In genomic region chr6:6987749-6988148, GRCh38 we compare ENCODE assay signal across 17 cellular contexts.
A peak's percentile ranks its signal among the peaks of the same experiment; 100 is the strongest.
DNase-seq lines count a peak whose midpoint lies in the region; ATAC-seq, FAIRE-seq and TF ChIP-seq lines count a peak whose summit lies in the region.
"Had no signal": no experiment of that assay in that cellular context is flagged by ENCODE, and none has a peak within 500 bp of the region (broad histone marks: within the 10 kb centered on the region; RNA-seq: fewer than 3 reads in every experiment).

No MANE protein-coding gene starts in this region.

- peak overlapping the region; percentile 95 for H2AFZ ChIP-seq in H1 (ENCODE audit: low read length)
- no peak overlapping the region for H2AFZ ChIP-seq in mammary epithelial cell (ENCODE audit: low read depth, low read length)

- H4K8ac ChIP-seq in H1 (ENCODE audit: extremely low read depth, insufficient read depth, low read length): no peak overlapping the region

- H3K9ac ChIP-seq in H1 (replicated peaks in 1 of 4; ENCODE audit: extremely low read depth in 1 of 4, low read depth in 3 of 4, low read length in 3 of 4) (no peak overlapping the region), mammary epithelial cell (ENCODE audit: insufficient read depth, low read length) (no peak overlapping the region)

- H2AK5ac ChIP-seq in H1 (ENCODE audit: low read depth, low read length): no peak overlapping the region

- no peak overlapping the region for H2BK5ac ChIP-seq in H1 (ENCODE audit: low read depth, low read length)

- H3K27ac Mint-ChIP-seq in HFFc6 (no peak overlapping the region), Calu3 (ENCODE audit: unreplicated experiment) (no peak overlapping the region)
- H3K27ac Mint-ChIP-seq in stimulated activated naive B cell treated with anti-CD40 and anti-IgM and Interleukin-4, amounts not matched to agents 10 μg/mL and 1 μg/mL and 100 μg/mL, for 72 hours: peak overlapping the region; percentile 90
- H3K27ac Mint-ChIP-seq: T-helper 1 cell treated with Interleukin-12 subunit alpha and Interleukin-12 subunit beta and Interleukin-4 antibody, amounts not matched to agents 30 μg/mL and 1 μg/mL, for 36 hours had no signal

- no peak for TF ChIP-seq POLR2A in H1 (IDR thresholded peaks at IDR 0.05; ENCODE audit: control extremely low read depth in 1 of 2, low read depth in 2 of 2, low read length in 2 of 2)

- H4K91ac ChIP-seq in H1 (replicated peaks; ENCODE audit: insufficient read length, low read length): no peak overlapping the region

- H2BK20ac ChIP-seq in H1 (ENCODE audit: low read length): no peak overlapping the region

- H3K4me1 ChIP-seq in H1 (replicated peaks in 1 of 4; ENCODE audit: control insufficient read depth in 3 of 4, insufficient read depth in 4 of 4, low read length in 3 of 4): no peaks in the 10 kb centered on the region
- peaks cover 3% of the 10 kb centered on the region for H3K4me1 ChIP-seq in mammary epithelial cell (ENCODE audit: insufficient read depth, low read length)

- no peak overlapping the region for H4K5ac ChIP-seq in H1 (ENCODE audit: insufficient read length, low read depth, low read length)

- H3K27ac ChIP-seq in H1 (ENCODE audit: low read depth, low read length) (no peak overlapping the region), mammary epithelial cell (ENCODE audit: insufficient read depth, low read depth, low read length) (no peak overlapping the region)
- H3K27ac ChIP-seq: Peyer's patch had no signal

- H3K4me2 ChIP-seq in H1 (ENCODE audit: insufficient read depth in 1 of 2, low read depth in 2 of 2, low read length in 2 of 2): no peak overlapping the region; a peak in 1 of 4 replicates
- H3K4me2 ChIP-seq in mammary epithelial cell (ENCODE audit: insufficient read depth, low read depth, low read length): no peak overlapping the region

- WGBS in H1 (ENCODE audit: extremely low coverage in 1 of 2, insufficient coverage in 1 of 2, insufficient read length in 1 of 2, insufficient replicate concordance in 2 of 2, low coverage in 1 of 2, low lambda C conversion rate in 2 of 2, missing lambda C conversion rate in 1 of 2), 2 experiments: 70% methylated on average over 4 of the region's 4 CpGs; no CpG with 5 or more reads in 1 of the 2 experiments
- WGBS in mammary epithelial cell (ENCODE audit: low coverage, missing lambda C conversion rate): 100% methylated on average over 4 of the region's 4 CpGs

- in situ Hi-C loops in mammary epithelial cell (cut with MboI; ENCODE audit: low sequenced_read_pairs in 2 of 2): no loop called here

- no peak for TF ChIP-seq EP300 in H1 (IDR thresholded peaks at IDR 0.05; ENCODE audit: borderline replicate concordance in 1 of 2, low read depth in 2 of 2, low read length in 2 of 2)

- H3K9me3 Mint-ChIP-seq in HFFc6 (no peaks in the 10 kb centered on the region), Calu3 (ENCODE audit: low read depth, unreplicated experiment) (no peaks in the 10 kb centered on the region)
- no peaks in the 10 kb centered on the region for H3K9me3 Mint-ChIP-seq in stimulated activated naive B cell treated with anti-CD40 and anti-IgM and Interleukin-4, amounts not matched to agents 10 μg/mL and 1 μg/mL and 100 μg/mL, for 72 hours
- H3K9me3 Mint-ChIP-seq: T-helper 1 cell treated with Interleukin-12 subunit alpha and Interleukin-12 subunit beta and Interleukin-4 antibody, amounts not matched to agents 30 μg/mL and 1 μg/mL, for 36 hours had no signal

- H3K79me2 ChIP-seq in H1 (ENCODE audit: control insufficient read depth in 1 of 2, insufficient read depth in 2 of 2, low read length in 2 of 2) (no peaks in the 10 kb centered on the region), mammary epithelial cell (ENCODE audit: insufficient read depth, low read length) (no peaks in the 10 kb centered on the region)

- TF ChIP-seq CTCF in HFFc6 (IDR thresholded peaks at IDR 0.05) (no peak), H1 (IDR thresholded peaks at IDR 0.05; ENCODE audit: control extremely low read depth in 1 of 3, insufficient read depth in 1 of 3, low read depth in 1 of 3, low read length in 3 of 3) (no peak), Calu3 (IDR thresholded peaks at IDR 0.05; ENCODE audit: unreplicated experiment) (no peak), mammary epithelial cell (conservative IDR thresholded peaks at IDR 0.05 in 1 of 2, IDR thresholded peaks at IDR 0.05 in 1 of 2; ENCODE audit: extremely low read depth in 1 of 2, insufficient read depth in 1 of 2, low read depth in 1 of 2, low read length in 2 of 2) (no peak)

- H3K14ac ChIP-seq in H1 (ENCODE audit: insufficient read length): no peak overlapping the region

- no peak for FAIRE-seq in H1 (lab: Jason Lieb, UNC)

- no peak overlapping the region for H3K18ac ChIP-seq in H1 (ENCODE audit: extremely low read depth, low read length)

- H3K9me3 ChIP-seq in H1 (ENCODE audit: insufficient read depth in 2 of 2, low read depth in 1 of 2, low read length in 1 of 2) (no peaks in the 10 kb centered on the region), mammary epithelial cell (replicated peaks; ENCODE audit: insufficient read depth, low read length) (no peaks in the 10 kb centered on the region)
- H3K9me3 ChIP-seq: Caco-2, Peyer's patch had no signal

- no peaks in the 10 kb centered on the region for H3K23me2 ChIP-seq in H1 (ENCODE audit: low read depth, low read length)

- no peaks in the 10 kb centered on the region for H3K36me3 ChIP-seq in H1 (ENCODE audit: control insufficient read depth in 2 of 4, insufficient read depth in 4 of 4, low read length in 3 of 4)
- H3K36me3 ChIP-seq in mammary epithelial cell (ENCODE audit: insufficient read depth, low read length): no peaks in the 10 kb centered on the region
- H3K36me3 ChIP-seq: Peyer's patch had no signal

- H4K20me1 ChIP-seq in H1 (replicated peaks in 1 of 2; ENCODE audit: control insufficient read depth in 1 of 2, insufficient read depth in 2 of 2, low read length in 2 of 2) (no peaks in the 10 kb centered on the region), mammary epithelial cell (ENCODE audit: insufficient read depth, low read length) (no peaks in the 10 kb centered on the region)

- H3K4me1 Mint-ChIP-seq in HFFc6 (ENCODE audit: low read depth) (no peaks in the 10 kb centered on the region), Calu3 (ENCODE audit: low read depth, unreplicated experiment) (peaks cover 8% of the 10 kb centered on the region)
- peaks cover 3 to 11% of the 10 kb centered on the region in 2 donors for H3K4me1 Mint-ChIP-seq in stimulated activated naive B cell treated with anti-CD40 and anti-IgM and Interleukin-4, amounts not matched to agents 10 μg/mL and 1 μg/mL and 100 μg/mL, for 72 hours

- BruUV-seq in Calu3 (replicated peaks; lab: Mats Ljungman, UMichigan) (no TSS peak), mammary epithelial cell (replicated peaks; lab: Mats Ljungman, UMichigan) (no TSS peak)

- H3K23ac ChIP-seq in H1 (ENCODE audit: insufficient read length): no peak overlapping the region

- peak; percentile 70 to 76 for ATAC-seq in stimulated activated naive B cell treated with anti-CD40 and anti-IgM and Interleukin-4, amounts not matched to agents 10 μg/mL and 1 μg/mL and 100 μg/mL, for 72 hours (replicated peaks)
- no peak for ATAC-seq in HG03159 (IDR thresholded peaks at IDR 0.05; ENCODE audit: unreplicated experiment)
- ATAC-seq: SK-N-SH treated with all-trans-retinoic acid at 6 μM for 48 hours had no signal

- CTCF ChIA-PET in H1 (lab: Charles Lee; ENCODE audit: partially characterized antibody) (interaction anchor here (0.7 to 1.3 kb wide), 2 partner anchors 9 to 10 kb away, joined by 3 read pairs; no protein-coding TSS in a partner anchor), Calu3 (lab: Charles Lee) (interaction anchor here (0.5 kb wide), 1 partner anchor 264 kb away, joined by 3 read pairs; no protein-coding TSS in a partner anchor), mammary epithelial cell (lab: Charles Lee; ENCODE audit: low non-redundant PET) (no interaction called here)

- H3K4ac ChIP-seq in H1 (replicated peaks; ENCODE audit: insufficient read length, low read depth, low read length): no peak overlapping the region

- DNase-seq in HFFc6 (no peak), NOMO-1 treated with DMSO at 0.1 percent for 48 hours (lab: John Stamatoyannopoulos, UW; ENCODE audit: unreplicated experiment) (peak; percentile 66), H1 (ENCODE audit: low read depth in 1 of 2, low spot score in 2 of 2) (no peak), Calu3 (no peak), mammary epithelial cell (no peak)
- DNase-seq in stimulated activated naive B cell treated with anti-CD40 and anti-IgM and Interleukin-4, amounts not matched to agents 10 μg/mL and 1 μg/mL and 100 μg/mL, for 72 hours: no peak
- no peak for DNase-seq in activated CD4-positive, alpha-beta T cell treated with anti-CD3 and anti-CD28 coated beads, Interleukin-2, amount 50 U/mL, for 48 hours
- DNase-seq: Caco-2, Karpas-422, NCI-H1436, NCI-H2081, NCI-H524 treated with DMSO at 0.1 percent for 48 hours, Peyer's patch, SHP77 had no signal

- dilution Hi-C loops in mammary epithelial cell (cut with HindIII; ENCODE audit: low sequenced_read_pairs): no loop called here

- no peak overlapping the region for H2BK15ac ChIP-seq in H1 (ENCODE audit: low read length)

- no peak overlapping the region for H2BK120ac ChIP-seq in H1 (replicated peaks; ENCODE audit: low read depth, low read length)

- H3K36me3 Mint-ChIP-seq in HFFc6 (ENCODE audit: low read depth) (no peaks in the 10 kb centered on the region), Calu3 (ENCODE audit: insufficient read depth, unreplicated experiment) (no peaks in the 10 kb centered on the region)
- no peaks in the 10 kb centered on the region for H3K36me3 Mint-ChIP-seq in stimulated activated naive B cell treated with anti-CD40 and anti-IgM and Interleukin-4, amounts not matched to agents 10 μg/mL and 1 μg/mL and 100 μg/mL, for 72 hours

- no peaks in the 10 kb centered on the region for H3K27me3 ChIP-seq in H1 (replicated peaks in 1 of 4; ENCODE audit: control insufficient read depth in 3 of 4, extremely low read depth in 1 of 4, insufficient read depth in 3 of 4, low read length in 3 of 4)
- no peaks in the 10 kb centered on the region for H3K27me3 ChIP-seq in mammary epithelial cell (ENCODE audit: insufficient read depth, low read length)
- H3K27me3 ChIP-seq: Peyer's patch had no signal

- POLR2A ChIA-PET in H1 (lab: Charles Lee; ENCODE audit: partially characterized antibody): no interaction called here

- no peak overlapping the region for H2BK12ac ChIP-seq in H1 (ENCODE audit: low read depth, low read length)

- no peak for TF ChIP-seq RAD21 in H1 (IDR thresholded peaks at IDR 0.05 in 1 of 2, conservative IDR thresholded peaks at IDR 0.05 in 1 of 2; ENCODE audit: low read depth in 2 of 2, low read length in 2 of 2)

- H3K4me3 ChIP-seq in H1 (ENCODE audit: extremely low read depth in 1 of 4, insufficient read depth in 2 of 4, low read depth in 3 of 4, low read length in 4 of 4) (no peak overlapping the region), mammary epithelial cell (replicated peaks in 1 of 3; ENCODE audit: insufficient read depth in 1 of 3, low read depth in 2 of 3, low read length in 3 of 3) (no peak overlapping the region)
- H3K4me3 ChIP-seq: Peyer's patch had no signal

- H3K27me3 Mint-ChIP-seq in HFFc6 (ENCODE audit: insufficient read depth) (peaks cover 4% of the 10 kb centered on the region; the same call in 1 of the 2 replicates), Calu3 (ENCODE audit: unreplicated experiment) (no peaks in the 10 kb centered on the region)
- H3K27me3 Mint-ChIP-seq in stimulated activated naive B cell treated with anti-CD40 and anti-IgM and Interleukin-4, amounts not matched to agents 10 μg/mL and 1 μg/mL and 100 μg/mL, for 72 hours: no peaks in the 10 kb centered on the region

- intact Hi-C loops in Calu3 (cut with micrococcal nuclease; ENCODE audit: unreplicated experiment) (no loop called here), mammary epithelial cell (cut with micrococcal nuclease) (no loop called here)

- H3K79me1 ChIP-seq in H1 (ENCODE audit: low read depth, low read length): no peaks in the 10 kb centered on the region

- no peak overlapping the region for H3K56ac ChIP-seq in H1 (replicated peaks; ENCODE audit: insufficient read length, low read depth, low read length)

- H3K4me3 Mint-ChIP-seq in HFFc6 (peak overlapping the region; percentile 55; the same call in 1 of the 2 replicates), Calu3 (ENCODE audit: low read depth, unreplicated experiment) (no peak overlapping the region)
- no peak overlapping the region for H3K4me3 Mint-ChIP-seq in stimulated activated naive B cell treated with anti-CD40 and anti-IgM and Interleukin-4, amounts not matched to agents 10 μg/mL and 1 μg/mL and 100 μg/mL, for 72 hours
- H3K4me3 Mint-ChIP-seq: T-helper 1 cell treated with Interleukin-12 subunit alpha and Interleukin-12 subunit beta and Interleukin-4 antibody, amounts not matched to agents 30 μg/mL and 1 μg/mL, for 36 hours had no signal
